ENCODE assay signal across 20 cellular contexts in the genomic region with DNA sequence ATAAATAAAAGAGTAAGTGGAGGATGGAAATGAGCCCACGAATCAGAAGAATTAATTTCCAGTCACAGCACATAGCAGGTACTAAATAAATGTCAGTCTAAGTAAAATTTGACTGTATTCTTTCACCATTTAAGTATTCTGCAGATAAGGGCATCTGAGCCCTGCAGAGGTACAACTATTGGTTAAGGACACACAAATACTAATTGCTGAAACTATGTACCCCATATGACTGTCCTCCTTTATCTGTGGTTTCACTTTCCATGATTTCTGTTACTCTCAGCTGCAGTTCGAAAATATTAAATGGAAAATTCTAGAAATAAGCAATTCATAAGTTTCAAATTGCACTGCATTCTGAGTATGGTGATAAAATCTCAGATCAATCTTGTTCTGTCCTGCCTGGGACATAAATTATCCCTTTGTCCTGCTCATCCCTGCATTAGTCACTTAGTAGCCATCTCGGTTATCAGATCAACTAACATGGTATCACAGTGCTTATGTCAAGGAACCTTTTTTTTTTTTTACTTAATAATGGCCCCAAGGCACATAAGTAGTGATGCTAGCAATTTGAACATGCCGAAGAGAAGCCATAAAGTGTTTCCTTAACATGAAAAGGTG.
A peak's percentile ranks its signal among the peaks of the same experiment; 100 is the strongest.
DNase-seq lines count a peak whose midpoint lies in the region; ATAC-seq and TF ChIP-seq lines count a peak whose summit lies in the region.
"Had no signal": no experiment of that assay in that cellular context is flagged by ENCODE, and none has a peak within 500 bp of the region (broad histone marks: within the 10 kb centered on the region; RNA-seq: fewer than 3 reads in every experiment).

No MANE protein-coding gene starts in this region.

- H2AK5ac ChIP-seq in mesenchymal stem cell (ENCODE audit: low read length, severe bottlenecking) = no peak overlapping the region

- H3K36me3 ChIP-seq in mesenchymal stem cell (ENCODE audit: control insufficient read depth in 1 of 2, insufficient read depth in 2 of 2, low read depth in 1 of 2, low read length in 2 of 2) (no peaks in the 10 kb centered on the region), tibial nerve (no peaks in the 10 kb centered on the region)
- H3K36me3 ChIP-seq: HAP-1 had no signal

- no peak overlapping the region for H2BK12ac ChIP-seq in mesenchymal stem cell (ENCODE audit: low read length in 2 of 2)

- no peak overlapping the region for H4K8ac ChIP-seq in mesenchymal stem cell (ENCODE audit: low read length)

- H3K14ac ChIP-seq in mesenchymal stem cell (ENCODE audit: low read length in 2 of 2) = no peak overlapping the region

- H3K4me1 ChIP-seq in mesenchymal stem cell (ENCODE audit: control insufficient read depth, insufficient read depth, low read depth, low read length) (no peaks in the 10 kb centered on the region), tibial nerve (no peaks in the 10 kb centered on the region)
- H3K4me1 ChIP-seq: A549, HAP-1 had no signal

- no peak overlapping the region for H3K27ac ChIP-seq in mesenchymal stem cell (ENCODE audit: low read length, poor library complexity, severe bottlenecking)
- no peak overlapping the region for H3K27ac ChIP-seq in tibial nerve
- H3K27ac ChIP-seq: 22Rv1, A549, C4-2B, GM23248, HL-60 had no signal

- TF ChIP-seq EP300 in tibial nerve (IDR thresholded peaks at IDR 0.05) = no peak

- H2BK15ac ChIP-seq in mesenchymal stem cell (ENCODE audit: low read depth, poor library complexity, severe bottlenecking) = no peak overlapping the region

- H3K27me3 ChIP-seq in mesenchymal stem cell (ENCODE audit: control insufficient read depth in 1 of 2, insufficient read depth in 1 of 2, low read length in 2 of 2) = no peaks in the 10 kb centered on the region
- no peaks in the 10 kb centered on the region for H3K27me3 ChIP-seq in tibial nerve

- H3K9ac ChIP-seq in mesenchymal stem cell (ENCODE audit: low read length) = no peak overlapping the region
- H3K9ac ChIP-seq: GM23248 had no signal

- H3K4me3 ChIP-seq in mesenchymal stem cell (ENCODE audit: insufficient read depth in 1 of 2, low read depth in 1 of 2, low read length in 2 of 2) = no peak overlapping the region
- H3K4me3 ChIP-seq in tibial nerve = no peak overlapping the region
- H3K4me3 ChIP-seq: A549, GM23248, HAP-1, K562 had no signal

- no peak overlapping the region for H3K18ac ChIP-seq in mesenchymal stem cell (ENCODE audit: low read depth in 1 of 2, low read length in 2 of 2)

- ATAC-seq in SK-N-SH treated with all-trans-retinoic acid at 6 μM for 48 hours (peak; percentile 87), GM18867 (IDR thresholded peaks at IDR 0.05; ENCODE audit: unreplicated experiment) (no peak)
- ATAC-seq: A549, K562 had no signal

- WGBS in mesenchymal stem cell = 72% methylated on average over 2 of the region's 4 CpGs
- 73 to 76% methylated on average over 4 of the region's 4 CpGs for WGBS in tibial nerve, 2 donors

- H2BK5ac ChIP-seq in mesenchymal stem cell (ENCODE audit: low read depth, low read length, poor library complexity, severe bottlenecking) = no peak overlapping the region

- TF ChIP-seq POLR2A in tibial nerve (IDR thresholded peaks at IDR 0.05) = no peak

- H2BK120ac ChIP-seq in mesenchymal stem cell (ENCODE audit: low read depth, low read length) = no peak overlapping the region

- peak; percentile 14 for DNase-seq in NCI-H146 (lab: John Stamatoyannopoulos, UW)
- DNase-seq in NCI-H146 treated with DMSO at 0.1 percent for 48 hours (lab: John Stamatoyannopoulos, UW; ENCODE audit: unreplicated experiment) = no peak
- DNase-seq in mesenchymal stem cell = peak; percentile 6
- no peak for DNase-seq in NCI-H1048 (lab: John Stamatoyannopoulos, UW)
- DNase-seq in tibial nerve (ENCODE audit: low spot score in 2 of 2) = no peak
- DNase-seq: AML-193; CD4-positive, alpha-beta T cell; DMS153; DMS79; GDM1; GM23248; IMR-90 had no signal

- peaks cover 11% of the 10 kb centered on the region for H3K79me1 ChIP-seq in mesenchymal stem cell (replicated peaks; ENCODE audit: low read length, poor library complexity, severe bottlenecking)

- H3K4me2 ChIP-seq in mesenchymal stem cell (ENCODE audit: low read length, poor library complexity, severe bottlenecking) = no peak overlapping the region
- H3K4me2 ChIP-seq: A549 had no signal

- H3K4ac ChIP-seq in mesenchymal stem cell (ENCODE audit: low read depth in 1 of 2, low read length in 2 of 2) = no peak overlapping the region

- no peak overlapping the region for H3K23ac ChIP-seq in mesenchymal stem cell (ENCODE audit: low read length in 2 of 2)

- no peak overlapping the region for H4K91ac ChIP-seq in mesenchymal stem cell (ENCODE audit: low read length)

- no peaks in the 10 kb centered on the region for H3K9me3 ChIP-seq in mesenchymal stem cell (ENCODE audit: control insufficient read depth, low read length)
- no peaks in the 10 kb centered on the region for H3K9me3 ChIP-seq in tibial nerve
- H3K9me3 ChIP-seq: A549, HAP-1 had no signal

- TF ChIP-seq CTCF in tibial nerve (IDR thresholded peaks at IDR 0.05) = no peak

- no peak overlapping the region for H2AFZ ChIP-seq in mesenchymal stem cell (ENCODE audit: low read depth, low read length)
- H2AFZ ChIP-seq: GM23248 had no signal

TF ChIP-seq in SK-N-SH treated with all-trans-retinoic acid at 6 μM for 48 hours, 23 proteins besides CTCF, POLR2A, EP300 and RAD21:
- TF ChIP-seq ISL1 (CRISPR knock-in tag; IDR thresholded peaks at IDR 0.05) (peak; percentile 88), TOX (CRISPR knock-in tag; IDR thresholded peaks at IDR 0.05; ENCODE audit: borderline replicate concordance) (0 out of 2 replicates have a peak, but pooled peaks have one; percentile 39), ZFP3 (CRISPR knock-in tag; IDR thresholded peaks at IDR 0.05) (0 out of 2 replicates have a peak, but pooled peaks have one; percentile 33), TCF4 (CRISPR knock-in tag; IDR thresholded peaks at IDR 0.05; ENCODE audit: borderline replicate concordance) (0 out of 2 replicates have a peak, but pooled peaks have one; percentile 11), CSDC2 (CRISPR knock-in tag; IDR thresholded peaks at IDR 0.05) (no peak), ARNTL (CRISPR knock-in tag; IDR thresholded peaks at IDR 0.05; ENCODE audit: borderline replicate concordance, low read depth) (no peak), ZNF8 (CRISPR knock-in tag; IDR thresholded peaks at IDR 0.05) (no peak), GLIS3 (CRISPR knock-in tag; IDR thresholded peaks at IDR 0.05) (no peak), ZC3H10 (CRISPR knock-in tag; IDR thresholded peaks at IDR 0.05) (0 out of 2 replicates have a peak, but pooled peaks have one; percentile 12)
- TF ChIP-seq, protein P1, sequence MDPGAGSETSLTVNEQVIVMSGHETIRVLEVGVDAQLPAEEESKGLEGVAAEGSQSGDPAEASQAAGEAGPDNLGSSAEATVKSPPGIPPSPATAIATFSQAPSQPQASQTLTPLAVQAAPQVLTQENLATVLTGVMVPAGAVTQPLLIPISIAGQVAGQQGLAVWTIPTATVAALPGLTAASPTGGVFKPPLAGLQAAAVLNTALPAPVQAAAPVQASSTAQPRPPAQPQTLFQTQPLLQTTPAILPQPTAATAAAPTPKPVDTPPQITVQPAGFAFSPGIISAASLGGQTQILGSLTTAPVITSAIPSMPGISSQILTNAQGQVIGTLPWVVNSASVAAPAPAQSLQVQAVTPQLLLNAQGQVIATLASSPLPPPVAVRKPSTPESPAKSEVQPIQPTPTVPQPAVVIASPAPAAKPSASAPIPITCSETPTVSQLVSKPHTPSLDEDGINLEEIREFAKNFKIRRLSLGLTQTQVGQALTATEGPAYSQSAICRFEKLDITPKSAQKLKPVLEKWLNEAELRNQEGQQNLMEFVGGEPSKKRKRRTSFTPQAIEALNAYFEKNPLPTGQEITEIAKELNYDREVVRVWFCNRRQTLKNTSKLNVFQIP (CRISPR knock-in tag; IDR thresholded peaks at IDR 0.05; ENCODE audit: borderline replicate concordance, low read depth) = 0 out of 2 replicates have a peak, but pooled peaks have one; percentile 57
- TF ChIP-seq, protein P2, sequence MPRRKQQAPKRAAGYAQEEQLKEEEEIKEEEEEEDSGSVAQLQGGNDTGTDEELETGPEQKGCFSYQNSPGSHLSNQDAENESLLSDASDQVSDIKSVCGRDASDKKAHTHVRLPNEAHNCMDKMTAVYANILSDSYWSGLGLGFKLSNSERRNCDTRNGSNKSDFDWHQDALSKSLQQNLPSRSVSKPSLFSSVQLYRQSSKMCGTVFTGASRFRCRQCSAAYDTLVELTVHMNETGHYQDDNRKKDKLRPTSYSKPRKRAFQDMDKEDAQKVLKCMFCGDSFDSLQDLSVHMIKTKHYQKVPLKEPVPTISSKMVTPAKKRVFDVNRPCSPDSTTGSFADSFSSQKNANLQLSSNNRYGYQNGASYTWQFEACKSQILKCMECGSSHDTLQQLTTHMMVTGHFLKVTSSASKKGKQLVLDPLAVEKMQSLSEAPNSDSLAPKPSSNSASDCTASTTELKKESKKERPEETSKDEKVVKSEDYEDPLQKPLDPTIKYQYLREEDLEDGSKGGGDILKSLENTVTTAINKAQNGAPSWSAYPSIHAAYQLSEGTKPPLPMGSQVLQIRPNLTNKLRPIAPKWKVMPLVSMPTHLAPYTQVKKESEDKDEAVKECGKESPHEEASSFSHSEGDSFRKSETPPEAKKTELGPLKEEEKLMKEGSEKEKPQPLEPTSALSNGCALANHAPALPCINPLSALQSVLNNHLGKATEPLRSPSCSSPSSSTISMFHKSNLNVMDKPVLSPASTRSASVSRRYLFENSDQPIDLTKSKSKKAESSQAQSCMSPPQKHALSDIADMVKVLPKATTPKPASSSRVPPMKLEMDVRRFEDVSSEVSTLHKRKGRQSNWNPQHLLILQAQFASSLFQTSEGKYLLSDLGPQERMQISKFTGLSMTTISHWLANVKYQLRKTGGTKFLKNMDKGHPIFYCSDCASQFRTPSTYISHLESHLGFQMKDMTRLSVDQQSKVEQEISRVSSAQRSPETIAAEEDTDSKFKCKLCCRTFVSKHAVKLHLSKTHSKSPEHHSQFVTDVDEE (CRISPR knock-in tag; IDR thresholded peaks at IDR 0.05) = peak; percentile 31; the same call in 1 of the 2 replicates
- TF ChIP-seq, protein P3, sequence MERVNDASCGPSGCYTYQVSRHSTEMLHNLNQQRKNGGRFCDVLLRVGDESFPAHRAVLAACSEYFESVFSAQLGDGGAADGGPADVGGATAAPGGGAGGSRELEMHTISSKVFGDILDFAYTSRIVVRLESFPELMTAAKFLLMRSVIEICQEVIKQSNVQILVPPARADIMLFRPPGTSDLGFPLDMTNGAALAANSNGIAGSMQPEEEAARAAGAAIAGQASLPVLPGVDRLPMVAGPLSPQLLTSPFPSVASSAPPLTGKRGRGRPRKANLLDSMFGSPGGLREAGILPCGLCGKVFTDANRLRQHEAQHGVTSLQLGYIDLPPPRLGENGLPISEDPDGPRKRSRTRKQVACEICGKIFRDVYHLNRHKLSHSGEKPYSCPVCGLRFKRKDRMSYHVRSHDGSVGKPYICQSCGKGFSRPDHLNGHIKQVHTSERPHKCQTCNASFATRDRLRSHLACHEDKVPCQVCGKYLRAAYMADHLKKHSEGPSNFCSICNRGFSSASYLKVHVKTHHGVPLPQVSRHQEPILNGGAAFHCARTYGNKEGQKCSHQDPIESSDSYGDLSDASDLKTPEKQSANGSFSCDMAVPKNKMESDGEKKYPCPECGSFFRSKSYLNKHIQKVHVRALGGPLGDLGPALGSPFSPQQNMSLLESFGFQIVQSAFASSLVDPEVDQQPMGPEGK (CRISPR knock-in tag; IDR thresholded peaks at IDR 0.05; ENCODE audit: borderline replicate concordance) = no peak
TF ChIP-seq in SK-N-SH treated with all-trans-retinoic acid at 6 μM for 48 hours: peak in this region for 7.

Comparison
In these comparisons a context has a peak if more than half of its experiments do, and no peak if none do; other contexts are left out.
1. DNase-seq: peak in NCI-H146 (single experiment) and mesenchymal stem cell (single experiment); none in NCI-H146 treated with DMSO at 0.1 percent for 48 hours (single experiment), NCI-H1048 (single experiment) and tibial nerve (0 of 2).